Comparison of ENCODE assay signal across 8 cellular contexts in genomic region chr5:151047814-151048425, GRCh38. TPM values are rescaled to one million over a fixed set of nuclear protein-coding genes. Genes with fewer than 3 reads are reported as not detected.
A peak's percentile ranks its signal among the peaks of the same experiment; 100 is the strongest.
DNase-seq lines count a peak whose midpoint lies in the region; ATAC-seq and TF ChIP-seq lines count a peak whose summit lies in the region.

No MANE protein-coding gene starts in this region.

- ATAC-seq in GM19395 (IDR thresholded peaks at IDR 0.05; ENCODE audit: unreplicated experiment), result peak; percentile 63
- ATAC-seq in mucosa of descending colon, result peak; percentile 65
- ATAC-seq in omental fat pad (ENCODE audit: low FRiP score), result no peak

- H4K20me1 ChIP-seq in OCI-LY3 (ENCODE audit: insufficient read depth, low read length), result peaks cover 40% of the 10 kb centered on the region

- no peaks in the 10 kb centered on the region for H3K27me3 ChIP-seq in OCI-LY3 (ENCODE audit: low read depth, low read length)

- H2AFZ ChIP-seq in OCI-LY3 (ENCODE audit: low read depth, low read length), result no peak overlapping the region

- DNase-seq in cerebellar cortex (ENCODE audit: low spot score) (peak; percentile 43), mucosa of descending colon (peak in 2 of 3 donors; percentile 35 to 38), GM19240 (ENCODE audit: insufficient read length, low spot score) (no peak), posterior vena cava (ENCODE audit: low spot score) (no peak), omental fat pad (ENCODE audit: low spot score) (no peak)

- H3K79me2 ChIP-seq in OCI-LY3 (ENCODE audit: low read length), result no peaks in the 10 kb centered on the region; the same call in 1 of the 2 replicates

- H3K36me3 ChIP-seq in OCI-LY3 (replicated peaks; ENCODE audit: low read depth, low read length), result peaks cover 64% of the 10 kb centered on the region
- peaks cover 12% of the 10 kb centered on the region for H3K36me3 ChIP-seq in mucosa of descending colon (ENCODE audit: low read depth)

- H3K4me3 ChIP-seq in OCI-LY3 (ENCODE audit: low read length) (no peak overlapping the region), mucosa of descending colon (no peak overlapping the region)

- peak; percentile 81 for TF ChIP-seq CTCF in C4-2B (conservative IDR thresholded peaks at IDR 0.05)
- peak; percentile 53 for TF ChIP-seq CTCF in OCI-LY3 (IDR thresholded peaks at IDR 0.05; ENCODE audit: low read depth, low read length)
- TF ChIP-seq CTCF in mucosa of descending colon (IDR thresholded peaks at IDR 0.05), result peak; percentile 58
- TF ChIP-seq CTCF in omental fat pad (IDR thresholded peaks at IDR 0.05), result peak in 1 of 3 donors; percentile 30

- no peak overlapping the region for H3K4me2 ChIP-seq in OCI-LY3 (ENCODE audit: low read length)

- H3K27ac ChIP-seq in C4-2B (no peak overlapping the region), OCI-LY3 (ENCODE audit: low read length) (no peak overlapping the region)

- intact Hi-C loops in mucosa of descending colon (cut with DNase I, micrococcal nuclease), result loop anchor here in 1 of 2 donors (5.0 kb wide), 1 partner anchor 46 kb away; no protein-coding TSS in a partner anchor
- intact Hi-C loops in posterior vena cava (cut with DNase I), result loop anchor here (5.0 kb wide), 1 partner anchor 46 kb away; no protein-coding TSS in a partner anchor

- H3K4me1 ChIP-seq in OCI-LY3 (ENCODE audit: low read length) (0 out of 2 replicates have a peak, but pooled peaks cover 4% of the 10 kb centered on the region), mucosa of descending colon (ENCODE audit: low read depth) (no peaks in the 10 kb centered on the region)

- H3K9me3 ChIP-seq in OCI-LY3 (ENCODE audit: insufficient read depth, low read length) (no peaks in the 10 kb centered on the region), mucosa of descending colon (no peaks in the 10 kb centered on the region)

- no peak overlapping the region for H3K9ac ChIP-seq in OCI-LY3 (ENCODE audit: low read length)

RNA-seq across cellular contexts. Expression of gene GPX3, which starts 27.5 kb away (rescaled TPM):
- total RNA-seq in mucosa of descending colon (100 to 1,000 TPM in 2 of 3 donors, 10 to 100 TPM in 1; 44.6 to 460 (median 147) TPM), posterior vena cava (1,000 to 10,000 TPM in 1 of 2 donors, 100 to 1,000 TPM in 1; 993 to 1,026 TPM), omental fat pad (over 10,000 TPM in 1 of 4 donors, 1,000 to 10,000 TPM in 3; 5,296 to 11,485 (median 6,898) TPM)

RNA-seq across cellular contexts. Expression of gene TNIP1, which starts 32.9 kb away (rescaled TPM):
- 100 to 1,000 TPM; 140 to 218 (median 156) TPM for total RNA-seq in mucosa of descending colon
- 10 to 100 TPM; 56.7 to 77.5 TPM for total RNA-seq in posterior vena cava
- total RNA-seq in omental fat pad, result 100 to 1,000 TPM in 3 of 4 donors, 10 to 100 TPM in 1; 96.7 to 189 (median 149) TPM

Comparison
In these comparisons a context has a peak if more than half of its experiments do, and no peak if none do; other contexts are left out.
1. DNase-seq: peak in cerebellar cortex (single experiment) and mucosa of descending colon (2 of 3); none in GM19240 (single experiment), posterior vena cava (single experiment) and omental fat pad (single experiment).
2. RNA of gene GPX3, which starts 27.5 kb away (total RNA-seq): 5,296 to 11,485 TPM in omental fat pad; 993 to 1,026 TPM in posterior vena cava and 44.6 to 460 TPM in mucosa of descending colon; every median in the first group is over 4 times any median in the second.